1 cellular context compared by ENCODE assay signal in genomic region chr14:49951946-49952345, GRCh38.
TF ChIP-seq lines count a peak whose summit lies in the region.

No MANE protein-coding gene starts in this region.

TF ChIP-seq in GM12878, 131 proteins besides CTCF, POLR2A, EP300 and RAD21:
- TF ChIP-seq IRF5 (IDR thresholded peaks at IDR 0.05; ENCODE audit: borderline replicate concordance) (no peak), TCF12 (IDR thresholded peaks at IDR 0.05; ENCODE audit: low read depth, low read length) (no peak)
- TF ChIP-seq, protein P1, sequence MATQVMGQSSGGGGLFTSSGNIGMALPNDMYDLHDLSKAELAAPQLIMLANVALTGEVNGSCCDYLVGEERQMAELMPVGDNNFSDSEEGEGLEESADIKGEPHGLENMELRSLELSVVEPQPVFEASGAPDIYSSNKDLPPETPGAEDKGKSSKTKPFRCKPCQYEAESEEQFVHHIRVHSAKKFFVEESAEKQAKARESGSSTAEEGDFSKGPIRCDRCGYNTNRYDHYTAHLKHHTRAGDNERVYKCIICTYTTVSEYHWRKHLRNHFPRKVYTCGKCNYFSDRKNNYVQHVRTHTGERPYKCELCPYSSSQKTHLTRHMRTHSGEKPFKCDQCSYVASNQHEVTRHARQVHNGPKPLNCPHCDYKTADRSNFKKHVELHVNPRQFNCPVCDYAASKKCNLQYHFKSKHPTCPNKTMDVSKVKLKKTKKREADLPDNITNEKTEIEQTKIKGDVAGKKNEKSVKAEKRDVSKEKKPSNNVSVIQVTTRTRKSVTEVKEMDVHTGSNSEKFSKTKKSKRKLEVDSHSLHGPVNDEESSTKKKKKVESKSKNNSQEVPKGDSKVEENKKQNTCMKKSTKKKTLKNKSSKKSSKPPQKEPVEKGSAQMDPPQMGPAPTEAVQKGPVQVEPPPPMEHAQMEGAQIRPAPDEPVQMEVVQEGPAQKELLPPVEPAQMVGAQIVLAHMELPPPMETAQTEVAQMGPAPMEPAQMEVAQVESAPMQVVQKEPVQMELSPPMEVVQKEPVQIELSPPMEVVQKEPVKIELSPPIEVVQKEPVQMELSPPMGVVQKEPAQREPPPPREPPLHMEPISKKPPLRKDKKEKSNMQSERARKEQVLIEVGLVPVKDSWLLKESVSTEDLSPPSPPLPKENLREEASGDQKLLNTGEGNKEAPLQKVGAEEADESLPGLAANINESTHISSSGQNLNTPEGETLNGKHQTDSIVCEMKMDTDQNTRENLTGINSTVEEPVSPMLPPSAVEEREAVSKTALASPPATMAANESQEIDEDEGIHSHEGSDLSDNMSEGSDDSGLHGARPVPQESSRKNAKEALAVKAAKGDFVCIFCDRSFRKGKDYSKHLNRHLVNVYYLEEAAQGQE (IDR thresholded peaks at IDR 0.05; ENCODE audit: low read depth, low read length) = no peak
